Comparison of ENCODE assay signal across 2 cellular contexts in the genomic region with DNA sequence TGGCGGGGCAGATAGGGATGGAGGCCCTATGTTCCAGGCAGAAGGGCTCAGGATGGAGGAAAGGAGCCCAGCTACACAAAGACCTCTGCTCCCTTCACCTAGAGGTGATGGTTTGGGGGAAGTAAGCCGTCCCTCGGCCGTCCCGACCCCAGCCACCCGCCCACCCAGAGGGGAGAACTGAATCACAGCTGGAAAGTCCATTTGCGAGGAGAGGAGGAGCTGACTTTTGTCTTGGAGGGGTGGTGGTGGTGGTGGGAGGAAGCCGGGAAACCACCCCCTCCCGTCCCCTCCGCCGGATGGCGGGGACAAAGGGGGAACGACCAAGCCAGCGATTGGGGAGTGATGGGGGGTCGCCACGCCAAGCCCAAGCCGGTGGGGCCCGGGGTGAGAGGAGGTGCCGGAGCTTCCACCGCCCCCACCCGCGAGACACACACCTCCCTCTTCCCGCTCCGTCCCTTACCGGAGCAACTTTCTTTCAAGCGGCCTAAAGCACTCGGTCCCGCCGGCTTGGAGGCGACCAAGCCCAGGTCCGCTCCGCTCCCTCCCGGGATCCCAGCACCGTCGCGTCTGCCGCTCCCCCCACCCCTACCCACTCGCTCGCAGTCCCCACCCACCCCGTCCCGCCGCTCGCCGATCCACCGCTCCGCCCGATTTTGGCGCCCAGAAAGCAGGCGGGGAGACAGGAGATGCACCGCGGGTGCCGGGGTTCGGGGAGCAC.
TF ChIP-seq lines count a peak whose summit lies in the region.

No MANE protein-coding gene starts in this region.

TF ChIP-seq in HCT116, 20 proteins besides CTCF, POLR2A, EP300 and RAD21:
- peak; percentile 42; the same call in 1 of the 2 replicates for TF ChIP-seq POLR2AphosphoS5 (IDR thresholded peaks at IDR 0.05; ENCODE audit: low read depth, low read length)
- TF ChIP-seq, protein P1, sequence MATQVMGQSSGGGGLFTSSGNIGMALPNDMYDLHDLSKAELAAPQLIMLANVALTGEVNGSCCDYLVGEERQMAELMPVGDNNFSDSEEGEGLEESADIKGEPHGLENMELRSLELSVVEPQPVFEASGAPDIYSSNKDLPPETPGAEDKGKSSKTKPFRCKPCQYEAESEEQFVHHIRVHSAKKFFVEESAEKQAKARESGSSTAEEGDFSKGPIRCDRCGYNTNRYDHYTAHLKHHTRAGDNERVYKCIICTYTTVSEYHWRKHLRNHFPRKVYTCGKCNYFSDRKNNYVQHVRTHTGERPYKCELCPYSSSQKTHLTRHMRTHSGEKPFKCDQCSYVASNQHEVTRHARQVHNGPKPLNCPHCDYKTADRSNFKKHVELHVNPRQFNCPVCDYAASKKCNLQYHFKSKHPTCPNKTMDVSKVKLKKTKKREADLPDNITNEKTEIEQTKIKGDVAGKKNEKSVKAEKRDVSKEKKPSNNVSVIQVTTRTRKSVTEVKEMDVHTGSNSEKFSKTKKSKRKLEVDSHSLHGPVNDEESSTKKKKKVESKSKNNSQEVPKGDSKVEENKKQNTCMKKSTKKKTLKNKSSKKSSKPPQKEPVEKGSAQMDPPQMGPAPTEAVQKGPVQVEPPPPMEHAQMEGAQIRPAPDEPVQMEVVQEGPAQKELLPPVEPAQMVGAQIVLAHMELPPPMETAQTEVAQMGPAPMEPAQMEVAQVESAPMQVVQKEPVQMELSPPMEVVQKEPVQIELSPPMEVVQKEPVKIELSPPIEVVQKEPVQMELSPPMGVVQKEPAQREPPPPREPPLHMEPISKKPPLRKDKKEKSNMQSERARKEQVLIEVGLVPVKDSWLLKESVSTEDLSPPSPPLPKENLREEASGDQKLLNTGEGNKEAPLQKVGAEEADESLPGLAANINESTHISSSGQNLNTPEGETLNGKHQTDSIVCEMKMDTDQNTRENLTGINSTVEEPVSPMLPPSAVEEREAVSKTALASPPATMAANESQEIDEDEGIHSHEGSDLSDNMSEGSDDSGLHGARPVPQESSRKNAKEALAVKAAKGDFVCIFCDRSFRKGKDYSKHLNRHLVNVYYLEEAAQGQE (IDR thresholded peaks at IDR 0.05; ENCODE audit: low read depth): no peak
- no peak for TF ChIP-seq CEBPB (IDR thresholded peaks at IDR 0.05; ENCODE audit: low read depth)
- TF ChIP-seq, protein P2, sequence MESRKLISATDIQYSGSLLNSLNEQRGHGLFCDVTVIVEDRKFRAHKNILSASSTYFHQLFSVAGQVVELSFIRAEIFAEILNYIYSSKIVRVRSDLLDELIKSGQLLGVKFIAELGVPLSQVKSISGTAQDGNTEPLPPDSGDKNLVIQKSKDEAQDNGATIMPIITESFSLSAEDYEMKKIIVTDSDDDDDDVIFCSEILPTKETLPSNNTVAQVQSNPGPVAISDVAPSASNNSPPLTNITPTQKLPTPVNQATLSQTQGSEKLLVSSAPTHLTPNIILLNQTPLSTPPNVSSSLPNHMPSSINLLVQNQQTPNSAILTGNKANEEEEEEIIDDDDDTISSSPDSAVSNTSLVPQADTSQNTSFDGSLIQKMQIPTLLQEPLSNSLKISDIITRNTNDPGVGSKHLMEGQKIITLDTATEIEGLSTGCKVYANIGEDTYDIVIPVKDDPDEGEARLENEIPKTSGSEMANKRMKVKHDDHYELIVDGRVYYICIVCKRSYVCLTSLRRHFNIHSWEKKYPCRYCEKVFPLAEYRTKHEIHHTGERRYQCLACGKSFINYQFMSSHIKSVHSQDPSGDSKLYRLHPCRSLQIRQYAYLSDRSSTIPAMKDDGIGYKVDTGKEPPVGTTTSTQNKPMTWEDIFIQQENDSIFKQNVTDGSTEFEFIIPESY (IDR thresholded peaks at IDR 0.05; ENCODE audit: extremely low read depth, insufficient replicate concordance, low read length): no peak

TF ChIP-seq in HepG2, 621 proteins besides CTCF, POLR2A, EP300 and RAD21 (continues in another document):
- TF ChIP-seq ASH2L (IDR thresholded peaks at IDR 0.05; ENCODE audit: insufficient read length, low read depth, low read length) (peak; percentile 36), ZNF749 (CRISPR knock-in tag; IDR thresholded peaks at IDR 0.05; ENCODE audit: borderline replicate concordance) (0 out of 2 replicates have a peak, but pooled peaks have one; percentile 19), FOXC1 (CRISPR knock-in tag; IDR thresholded peaks at IDR 0.05; ENCODE audit: borderline replicate concordance) (0 out of 2 replicates have a peak, but pooled peaks have one; percentile 19), CHD2 (IDR thresholded peaks at IDR 0.05; ENCODE audit: low read depth, low read length) (no peak), AKAP8 (CRISPR knock-in tag; IDR thresholded peaks at IDR 0.05) (0 out of 2 replicates have a peak, but pooled peaks have one; percentile 61), HIVEP1 (CRISPR knock-in tag; IDR thresholded peaks at IDR 0.05) (0 out of 2 replicates have a peak, but pooled peaks have one; percentile 35), SAFB2 (CRISPR knock-in tag; IDR thresholded peaks at IDR 0.05; ENCODE audit: borderline replicate concordance, low read depth) (0 out of 2 replicates have a peak, but pooled peaks have one; percentile 24), LCORL (IDR thresholded peaks at IDR 0.05) (no peak), LCORL (CRISPR knock-in tag; IDR thresholded peaks at IDR 0.05) (peak; percentile 36; the same call in 1 of the 2 replicates), ZNF543 (CRISPR knock-in tag; IDR thresholded peaks at IDR 0.05) (0 out of 2 replicates have a peak, but pooled peaks have one; percentile 31), ZNF678 (CRISPR knock-in tag; IDR thresholded peaks at IDR 0.05) (no peak), ZFX (CRISPR knock-in tag; IDR thresholded peaks at IDR 0.05; ENCODE audit: low read depth) (0 out of 2 replicates have a peak, but pooled peaks have one; percentile 15), ZNF343 (CRISPR knock-in tag; IDR thresholded peaks at IDR 0.05) (0 out of 2 replicates have a peak, but pooled peaks have one; percentile 34), ZKSCAN8 (CRISPR knock-in tag; IDR thresholded peaks at IDR 0.05; ENCODE audit: borderline replicate concordance) (no peak)
- TF ChIP-seq, protein P3, sequence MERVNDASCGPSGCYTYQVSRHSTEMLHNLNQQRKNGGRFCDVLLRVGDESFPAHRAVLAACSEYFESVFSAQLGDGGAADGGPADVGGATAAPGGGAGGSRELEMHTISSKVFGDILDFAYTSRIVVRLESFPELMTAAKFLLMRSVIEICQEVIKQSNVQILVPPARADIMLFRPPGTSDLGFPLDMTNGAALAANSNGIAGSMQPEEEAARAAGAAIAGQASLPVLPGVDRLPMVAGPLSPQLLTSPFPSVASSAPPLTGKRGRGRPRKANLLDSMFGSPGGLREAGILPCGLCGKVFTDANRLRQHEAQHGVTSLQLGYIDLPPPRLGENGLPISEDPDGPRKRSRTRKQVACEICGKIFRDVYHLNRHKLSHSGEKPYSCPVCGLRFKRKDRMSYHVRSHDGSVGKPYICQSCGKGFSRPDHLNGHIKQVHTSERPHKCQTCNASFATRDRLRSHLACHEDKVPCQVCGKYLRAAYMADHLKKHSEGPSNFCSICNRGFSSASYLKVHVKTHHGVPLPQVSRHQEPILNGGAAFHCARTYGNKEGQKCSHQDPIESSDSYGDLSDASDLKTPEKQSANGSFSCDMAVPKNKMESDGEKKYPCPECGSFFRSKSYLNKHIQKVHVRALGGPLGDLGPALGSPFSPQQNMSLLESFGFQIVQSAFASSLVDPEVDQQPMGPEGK (CRISPR knock-in tag; IDR thresholded peaks at IDR 0.05): peak; percentile 21; the same call in 1 of the 2 replicates
- TF ChIP-seq, protein P4, sequence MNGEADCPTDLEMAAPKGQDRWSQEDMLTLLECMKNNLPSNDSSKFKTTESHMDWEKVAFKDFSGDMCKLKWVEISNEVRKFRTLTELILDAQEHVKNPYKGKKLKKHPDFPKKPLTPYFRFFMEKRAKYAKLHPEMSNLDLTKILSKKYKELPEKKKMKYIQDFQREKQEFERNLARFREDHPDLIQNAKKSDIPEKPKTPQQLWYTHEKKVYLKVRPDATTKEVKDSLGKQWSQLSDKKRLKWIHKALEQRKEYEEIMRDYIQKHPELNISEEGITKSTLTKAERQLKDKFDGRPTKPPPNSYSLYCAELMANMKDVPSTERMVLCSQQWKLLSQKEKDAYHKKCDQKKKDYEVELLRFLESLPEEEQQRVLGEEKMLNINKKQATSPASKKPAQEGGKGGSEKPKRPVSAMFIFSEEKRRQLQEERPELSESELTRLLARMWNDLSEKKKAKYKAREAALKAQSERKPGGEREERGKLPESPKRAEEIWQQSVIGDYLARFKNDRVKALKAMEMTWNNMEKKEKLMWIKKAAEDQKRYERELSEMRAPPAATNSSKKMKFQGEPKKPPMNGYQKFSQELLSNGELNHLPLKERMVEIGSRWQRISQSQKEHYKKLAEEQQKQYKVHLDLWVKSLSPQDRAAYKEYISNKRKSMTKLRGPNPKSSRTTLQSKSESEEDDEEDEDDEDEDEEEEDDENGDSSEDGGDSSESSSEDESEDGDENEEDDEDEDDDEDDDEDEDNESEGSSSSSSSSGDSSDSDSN (CRISPR knock-in tag; IDR thresholded peaks at IDR 0.05): peak; percentile 48; the same call in 1 of the 2 replicates
- TF ChIP-seq, protein P5, sequence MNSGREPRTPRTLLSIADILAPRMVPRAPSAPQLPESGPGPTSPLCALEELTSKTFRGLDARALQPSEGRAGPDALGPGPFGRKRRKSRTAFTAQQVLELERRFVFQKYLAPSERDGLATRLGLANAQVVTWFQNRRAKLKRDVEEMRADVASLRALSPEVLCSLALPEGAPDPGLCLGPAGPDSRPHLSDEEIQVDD (CRISPR knock-in tag; IDR thresholded peaks at IDR 0.05; ENCODE audit: borderline replicate concordance): 0 out of 2 replicates have a peak, but pooled peaks have one; percentile 40
- TF ChIP-seq, protein P6, sequence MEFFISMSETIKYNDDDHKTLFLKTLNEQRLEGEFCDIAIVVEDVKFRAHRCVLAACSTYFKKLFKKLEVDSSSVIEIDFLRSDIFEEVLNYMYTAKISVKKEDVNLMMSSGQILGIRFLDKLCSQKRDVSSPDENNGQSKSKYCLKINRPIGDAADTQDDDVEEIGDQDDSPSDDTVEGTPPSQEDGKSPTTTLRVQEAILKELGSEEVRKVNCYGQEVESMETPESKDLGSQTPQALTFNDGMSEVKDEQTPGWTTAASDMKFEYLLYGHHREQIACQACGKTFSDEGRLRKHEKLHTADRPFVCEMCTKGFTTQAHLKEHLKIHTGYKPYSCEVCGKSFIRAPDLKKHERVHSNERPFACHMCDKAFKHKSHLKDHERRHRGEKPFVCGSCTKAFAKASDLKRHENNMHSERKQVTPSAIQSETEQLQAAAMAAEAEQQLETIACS (CRISPR knock-in tag; IDR thresholded peaks at IDR 0.05): no peak
- TF ChIP-seq, protein P7, sequence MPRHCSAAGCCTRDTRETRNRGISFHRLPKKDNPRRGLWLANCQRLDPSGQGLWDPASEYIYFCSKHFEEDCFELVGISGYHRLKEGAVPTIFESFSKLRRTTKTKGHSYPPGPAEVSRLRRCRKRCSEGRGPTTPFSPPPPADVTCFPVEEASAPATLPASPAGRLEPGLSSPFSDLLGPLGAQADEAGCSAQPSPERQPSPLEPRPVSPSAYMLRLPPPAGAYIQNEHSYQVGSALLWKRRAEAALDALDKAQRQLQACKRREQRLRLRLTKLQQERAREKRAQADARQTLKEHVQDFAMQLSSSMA (CRISPR knock-in tag; IDR thresholded peaks at IDR 0.05): peak; percentile 19; the same call in 1 of the 2 replicates
- TF ChIP-seq, protein P8, sequence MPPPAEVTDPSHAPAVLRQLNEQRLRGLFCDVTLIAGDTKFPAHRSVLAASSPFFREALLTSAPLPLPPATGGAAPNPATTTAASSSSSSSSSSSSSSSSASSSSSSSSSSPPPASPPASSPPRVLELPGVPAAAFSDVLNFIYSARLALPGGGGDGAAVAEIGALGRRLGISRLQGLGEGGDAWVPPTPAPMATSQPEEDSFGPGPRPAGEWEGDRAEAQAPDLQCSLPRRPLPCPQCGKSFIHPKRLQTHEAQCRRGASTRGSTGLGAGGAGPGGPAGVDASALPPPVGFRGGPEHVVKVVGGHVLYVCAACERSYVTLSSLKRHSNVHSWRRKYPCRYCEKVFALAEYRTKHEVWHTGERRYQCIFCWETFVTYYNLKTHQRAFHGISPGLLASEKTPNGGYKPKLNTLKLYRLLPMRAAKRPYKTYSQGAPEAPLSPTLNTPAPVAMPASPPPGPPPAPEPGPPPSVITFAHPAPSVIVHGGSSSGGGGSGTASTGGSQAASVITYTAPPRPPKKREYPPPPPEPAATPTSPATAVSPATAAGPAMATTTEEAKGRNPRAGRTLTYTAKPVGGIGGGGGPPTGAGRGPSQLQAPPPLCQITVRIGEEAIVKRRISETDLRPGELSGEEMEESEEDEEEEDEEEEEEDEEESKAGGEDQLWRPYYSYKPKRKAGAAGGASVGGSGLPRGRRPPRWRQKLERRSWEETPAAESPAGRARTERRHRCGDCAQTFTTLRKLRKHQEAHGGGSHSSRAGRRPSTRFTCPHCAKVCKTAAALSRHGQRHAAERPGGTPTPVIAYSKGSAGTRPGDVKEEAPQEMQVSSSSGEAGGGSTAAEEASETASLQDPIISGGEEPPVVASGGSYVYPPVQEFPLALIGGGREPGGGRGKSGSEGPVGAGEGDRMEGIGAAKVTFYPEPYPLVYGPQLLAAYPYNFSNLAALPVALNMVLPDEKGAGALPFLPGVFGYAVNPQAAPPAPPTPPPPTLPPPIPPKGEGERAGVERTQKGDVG (CRISPR knock-in tag; IDR thresholded peaks at IDR 0.05; ENCODE audit: borderline replicate concordance): no peak
- TF ChIP-seq, protein P9, sequence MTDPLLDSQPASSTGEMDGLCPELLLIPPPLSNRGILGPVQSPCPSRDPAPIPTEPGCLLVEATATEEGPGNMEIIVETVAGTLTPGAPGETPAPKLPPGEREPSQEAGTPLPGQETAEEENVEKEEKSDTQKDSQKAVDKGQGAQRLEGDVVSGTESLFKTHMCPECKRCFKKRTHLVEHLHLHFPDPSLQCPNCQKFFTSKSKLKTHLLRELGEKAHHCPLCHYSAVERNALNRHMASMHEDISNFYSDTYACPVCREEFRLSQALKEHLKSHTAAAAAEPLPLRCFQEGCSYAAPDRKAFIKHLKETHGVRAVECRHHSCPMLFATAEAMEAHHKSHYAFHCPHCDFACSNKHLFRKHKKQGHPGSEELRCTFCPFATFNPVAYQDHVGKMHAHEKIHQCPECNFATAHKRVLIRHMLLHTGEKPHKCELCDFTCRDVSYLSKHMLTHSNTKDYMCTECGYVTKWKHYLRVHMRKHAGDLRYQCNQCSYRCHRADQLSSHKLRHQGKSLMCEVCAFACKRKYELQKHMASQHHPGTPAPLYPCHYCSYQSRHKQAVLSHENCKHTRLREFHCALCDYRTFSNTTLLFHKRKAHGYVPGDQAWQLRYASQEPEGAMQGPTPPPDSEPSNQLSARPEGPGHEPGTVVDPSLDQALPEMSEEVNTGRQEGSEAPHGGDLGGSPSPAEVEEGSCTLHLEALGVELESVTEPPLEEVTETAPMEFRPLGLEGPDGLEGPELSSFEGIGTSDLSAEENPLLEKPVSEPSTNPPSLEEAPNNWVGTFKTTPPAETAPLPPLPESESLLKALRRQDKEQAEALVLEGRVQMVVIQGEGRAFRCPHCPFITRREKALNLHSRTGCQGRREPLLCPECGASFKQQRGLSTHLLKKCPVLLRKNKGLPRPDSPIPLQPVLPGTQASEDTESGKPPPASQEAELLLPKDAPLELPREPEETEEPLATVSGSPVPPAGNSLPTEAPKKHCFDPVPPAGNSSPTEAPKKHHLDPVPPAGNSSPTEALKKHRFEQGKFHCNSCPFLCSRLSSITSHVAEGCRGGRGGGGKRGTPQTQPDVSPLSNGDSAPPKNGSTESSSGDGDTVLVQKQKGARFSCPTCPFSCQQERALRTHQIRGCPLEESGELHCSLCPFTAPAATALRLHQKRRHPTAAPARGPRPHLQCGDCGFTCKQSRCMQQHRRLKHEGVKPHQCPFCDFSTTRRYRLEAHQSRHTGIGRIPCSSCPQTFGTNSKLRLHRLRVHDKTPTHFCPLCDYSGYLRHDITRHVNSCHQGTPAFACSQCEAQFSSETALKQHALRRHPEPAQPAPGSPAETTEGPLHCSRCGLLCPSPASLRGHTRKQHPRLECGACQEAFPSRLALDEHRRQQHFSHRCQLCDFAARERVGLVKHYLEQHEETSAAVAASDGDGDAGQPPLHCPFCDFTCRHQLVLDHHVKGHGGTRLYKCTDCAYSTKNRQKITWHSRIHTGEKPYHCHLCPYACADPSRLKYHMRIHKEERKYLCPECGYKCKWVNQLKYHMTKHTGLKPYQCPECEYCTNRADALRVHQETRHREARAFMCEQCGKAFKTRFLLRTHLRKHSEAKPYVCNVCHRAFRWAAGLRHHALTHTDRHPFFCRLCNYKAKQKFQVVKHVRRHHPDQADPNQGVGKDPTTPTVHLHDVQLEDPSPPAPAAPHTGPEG (CRISPR knock-in tag; IDR thresholded peaks at IDR 0.05): 0 out of 2 replicates have a peak, but pooled peaks have one; percentile 4
